1 cellular context compared by ENCODE assay signal in the genomic region with DNA sequence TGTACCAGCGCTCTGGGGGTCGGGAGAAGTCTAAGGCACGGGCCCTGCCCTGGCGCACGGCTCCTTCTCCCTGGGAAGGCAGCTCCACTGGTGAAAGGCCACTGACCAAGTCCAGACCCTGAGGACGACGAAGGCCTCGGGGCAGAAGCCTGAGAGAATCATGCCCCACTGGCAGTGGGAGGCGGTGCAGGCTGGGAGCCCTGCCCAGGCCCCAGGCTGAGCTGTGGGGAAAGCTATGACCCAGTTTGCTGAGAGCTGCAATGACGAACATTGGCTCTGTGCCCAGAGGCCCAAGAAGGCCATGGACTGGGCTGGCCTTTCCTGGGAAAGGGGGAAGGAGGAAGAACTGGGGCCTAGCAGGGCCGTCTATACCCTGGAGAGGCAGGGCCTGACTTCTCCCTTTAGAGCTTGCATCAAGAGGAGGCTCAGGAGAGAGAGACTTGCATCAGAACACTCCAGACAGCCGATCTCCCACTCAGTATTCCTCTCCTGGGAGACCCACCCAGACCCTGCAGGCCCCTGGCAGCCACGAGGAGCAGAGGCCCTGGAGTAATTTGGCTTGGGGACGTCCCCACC.
TF ChIP-seq lines count a peak whose summit lies in the region.

No MANE protein-coding gene starts in this region.

TF ChIP-seq in GM23338, 12 proteins besides CTCF, POLR2A, EP300 and RAD21 (continued from another document):
- TF ChIP-seq, protein P1, sequence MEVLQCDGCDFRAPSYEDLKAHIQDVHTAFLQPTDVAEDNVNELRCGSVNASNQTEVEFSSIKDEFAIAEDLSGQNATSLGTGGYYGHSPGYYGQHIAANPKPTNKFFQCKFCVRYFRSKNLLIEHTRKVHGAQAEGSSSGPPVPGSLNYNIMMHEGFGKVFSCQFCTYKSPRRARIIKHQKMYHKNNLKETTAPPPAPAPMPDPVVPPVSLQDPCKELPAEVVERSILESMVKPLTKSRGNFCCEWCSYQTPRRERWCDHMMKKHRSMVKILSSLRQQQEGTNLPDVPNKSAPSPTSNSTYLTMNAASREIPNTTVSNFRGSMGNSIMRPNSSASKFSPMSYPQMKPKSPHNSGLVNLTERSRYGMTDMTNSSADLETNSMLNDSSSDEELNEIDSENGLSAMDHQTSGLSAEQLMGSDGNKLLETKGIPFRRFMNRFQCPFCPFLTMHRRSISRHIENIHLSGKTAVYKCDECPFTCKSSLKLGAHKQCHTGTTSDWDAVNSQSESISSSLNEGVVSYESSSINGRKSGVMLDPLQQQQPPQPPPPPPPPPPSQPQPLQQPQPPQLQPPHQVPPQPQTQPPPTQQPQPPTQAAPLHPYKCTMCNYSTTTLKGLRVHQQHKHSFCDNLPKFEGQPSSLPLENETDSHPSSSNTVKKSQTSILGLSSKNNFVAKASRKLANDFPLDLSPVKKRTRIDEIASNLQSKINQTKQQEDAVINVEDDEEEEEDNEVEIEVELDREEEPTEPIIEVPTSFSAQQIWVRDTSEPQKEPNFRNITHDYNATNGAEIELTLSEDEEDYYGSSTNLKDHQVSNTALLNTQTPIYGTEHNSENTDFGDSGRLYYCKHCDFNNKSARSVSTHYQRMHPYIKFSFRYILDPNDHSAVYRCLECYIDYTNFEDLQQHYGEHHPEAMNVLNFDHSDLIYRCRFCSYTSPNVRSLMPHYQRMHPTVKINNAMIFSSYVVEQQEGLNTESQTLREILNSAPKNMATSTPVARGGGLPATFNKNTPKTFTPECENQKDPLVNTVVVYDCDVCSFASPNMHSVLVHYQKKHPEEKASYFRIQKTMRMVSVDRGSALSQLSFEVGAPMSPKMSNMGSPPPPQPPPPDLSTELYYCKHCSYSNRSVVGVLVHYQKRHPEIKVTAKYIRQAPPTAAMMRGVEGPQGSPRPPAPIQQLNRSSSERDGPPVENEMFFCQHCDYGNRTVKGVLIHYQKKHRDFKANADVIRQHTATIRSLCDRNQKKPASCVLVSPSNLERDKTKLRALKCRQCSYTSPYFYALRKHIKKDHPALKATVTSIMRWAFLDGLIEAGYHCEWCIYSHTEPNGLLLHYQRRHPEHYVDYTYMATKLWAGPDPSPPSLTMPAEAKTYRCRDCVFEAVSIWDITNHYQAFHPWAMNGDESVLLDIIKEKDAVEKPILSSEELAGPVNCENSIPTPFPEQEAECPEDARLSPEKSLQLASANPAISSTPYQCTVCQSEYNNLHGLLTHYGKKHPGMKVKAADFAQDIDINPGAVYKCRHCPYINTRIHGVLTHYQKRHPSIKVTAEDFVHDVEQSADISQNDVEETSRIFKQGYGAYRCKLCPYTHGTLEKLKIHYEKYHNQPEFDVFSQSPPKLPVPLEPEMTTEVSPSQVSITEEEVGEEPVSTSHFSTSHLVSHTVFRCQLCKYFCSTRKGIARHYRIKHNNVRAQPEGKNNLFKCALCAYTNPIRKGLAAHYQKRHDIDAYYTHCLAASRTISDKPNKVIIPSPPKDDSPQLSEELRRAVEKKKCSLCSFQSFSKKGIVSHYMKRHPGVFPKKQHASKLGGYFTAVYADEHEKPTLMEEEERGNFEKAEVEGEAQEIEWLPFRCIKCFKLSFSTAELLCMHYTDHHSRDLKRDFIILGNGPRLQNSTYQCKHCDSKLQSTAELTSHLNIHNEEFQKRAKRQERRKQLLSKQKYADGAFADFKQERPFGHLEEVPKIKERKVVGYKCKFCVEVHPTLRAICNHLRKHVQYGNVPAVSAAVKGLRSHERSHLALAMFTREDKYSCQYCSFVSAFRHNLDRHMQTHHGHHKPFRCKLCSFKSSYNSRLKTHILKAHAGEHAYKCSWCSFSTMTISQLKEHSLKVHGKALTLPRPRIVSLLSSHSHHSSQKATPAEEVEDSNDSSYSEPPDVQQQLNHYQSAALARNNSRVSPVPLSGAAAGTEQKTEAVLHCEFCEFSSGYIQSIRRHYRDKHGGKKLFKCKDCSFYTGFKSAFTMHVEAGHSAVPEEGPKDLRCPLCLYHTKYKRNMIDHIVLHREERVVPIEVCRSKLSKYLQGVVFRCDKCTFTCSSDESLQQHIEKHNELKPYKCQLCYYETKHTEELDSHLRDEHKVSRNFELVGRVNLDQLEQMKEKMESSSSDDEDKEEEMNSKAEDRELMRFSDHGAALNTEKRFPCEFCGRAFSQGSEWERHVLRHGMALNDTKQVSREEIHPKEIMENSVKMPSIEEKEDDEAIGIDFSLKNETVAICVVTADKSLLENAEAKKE (CRISPR knock-in tag; IDR thresholded peaks at IDR 0.05), result no peak
- TF ChIP-seq EZH2phosphoT487 (IDR thresholded peaks at IDR 0.05; ENCODE audit: unreplicated experiment) (no peak), CREB1 (CRISPR knock-in tag; IDR thresholded peaks at IDR 0.05; ENCODE audit: low read depth) (no peak)
- TF ChIP-seq, protein P2, sequence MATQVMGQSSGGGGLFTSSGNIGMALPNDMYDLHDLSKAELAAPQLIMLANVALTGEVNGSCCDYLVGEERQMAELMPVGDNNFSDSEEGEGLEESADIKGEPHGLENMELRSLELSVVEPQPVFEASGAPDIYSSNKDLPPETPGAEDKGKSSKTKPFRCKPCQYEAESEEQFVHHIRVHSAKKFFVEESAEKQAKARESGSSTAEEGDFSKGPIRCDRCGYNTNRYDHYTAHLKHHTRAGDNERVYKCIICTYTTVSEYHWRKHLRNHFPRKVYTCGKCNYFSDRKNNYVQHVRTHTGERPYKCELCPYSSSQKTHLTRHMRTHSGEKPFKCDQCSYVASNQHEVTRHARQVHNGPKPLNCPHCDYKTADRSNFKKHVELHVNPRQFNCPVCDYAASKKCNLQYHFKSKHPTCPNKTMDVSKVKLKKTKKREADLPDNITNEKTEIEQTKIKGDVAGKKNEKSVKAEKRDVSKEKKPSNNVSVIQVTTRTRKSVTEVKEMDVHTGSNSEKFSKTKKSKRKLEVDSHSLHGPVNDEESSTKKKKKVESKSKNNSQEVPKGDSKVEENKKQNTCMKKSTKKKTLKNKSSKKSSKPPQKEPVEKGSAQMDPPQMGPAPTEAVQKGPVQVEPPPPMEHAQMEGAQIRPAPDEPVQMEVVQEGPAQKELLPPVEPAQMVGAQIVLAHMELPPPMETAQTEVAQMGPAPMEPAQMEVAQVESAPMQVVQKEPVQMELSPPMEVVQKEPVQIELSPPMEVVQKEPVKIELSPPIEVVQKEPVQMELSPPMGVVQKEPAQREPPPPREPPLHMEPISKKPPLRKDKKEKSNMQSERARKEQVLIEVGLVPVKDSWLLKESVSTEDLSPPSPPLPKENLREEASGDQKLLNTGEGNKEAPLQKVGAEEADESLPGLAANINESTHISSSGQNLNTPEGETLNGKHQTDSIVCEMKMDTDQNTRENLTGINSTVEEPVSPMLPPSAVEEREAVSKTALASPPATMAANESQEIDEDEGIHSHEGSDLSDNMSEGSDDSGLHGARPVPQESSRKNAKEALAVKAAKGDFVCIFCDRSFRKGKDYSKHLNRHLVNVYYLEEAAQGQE (IDR thresholded peaks at IDR 0.05; ENCODE audit: unreplicated experiment), result no peak
